In the genomic region with DNA sequence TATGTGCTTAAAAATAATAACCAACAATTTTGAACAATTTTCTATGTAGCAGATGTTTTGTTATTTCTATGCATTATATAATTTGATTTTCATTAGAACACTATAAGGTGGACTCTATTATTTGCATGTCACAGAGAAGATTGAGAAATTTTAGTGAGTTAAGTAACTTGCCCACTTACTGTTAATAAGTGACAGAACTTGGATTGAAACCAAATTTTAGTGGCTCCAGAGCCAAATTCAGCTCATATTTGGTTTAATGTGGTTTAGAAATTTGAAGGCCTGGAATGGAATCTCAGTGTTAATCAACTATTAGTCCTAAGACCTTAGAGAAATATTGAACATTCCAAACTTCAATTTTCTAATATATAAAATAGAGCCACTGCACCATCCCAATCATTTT, we compare ENCODE assay signal across 1 cellular context.
TF ChIP-seq lines count a peak whose summit lies in the region.

No MANE protein-coding gene starts in this region.

TF ChIP-seq in HepG2, 621 proteins besides CTCF, POLR2A, EP300 and RAD21 (continued from another document and continues in another):
- TF ChIP-seq ZNF451 (CRISPR knock-in tag; IDR thresholded peaks at IDR 0.05) (no peak), NFE2 (CRISPR knock-in tag; IDR thresholded peaks at IDR 0.05) (no peak), ZNF839 (CRISPR knock-in tag; IDR thresholded peaks at IDR 0.05; ENCODE audit: borderline replicate concordance) (no peak), ZNF546 (CRISPR knock-in tag; conservative IDR thresholded peaks at IDR 0.05) (no peak), ZSCAN12 (CRISPR knock-in tag; IDR thresholded peaks at IDR 0.05) (no peak), MTF2 (CRISPR knock-in tag; IDR thresholded peaks at IDR 0.05; ENCODE audit: borderline replicate concordance) (no peak), ETV6 (CRISPR knock-in tag; conservative IDR thresholded peaks at IDR 0.05) (no peak), ZNF724P (CRISPR knock-in tag; IDR thresholded peaks at IDR 0.05; ENCODE audit: borderline replicate concordance) (no peak), ZNF430 (CRISPR knock-in tag; IDR thresholded peaks at IDR 0.05) (no peak), HMG20A (CRISPR knock-in tag; IDR thresholded peaks at IDR 0.05; ENCODE audit: borderline replicate concordance) (peak; percentile 70; the same call in 1 of the 2 replicates), ZNF607 (CRISPR knock-in tag; IDR thresholded peaks at IDR 0.05; ENCODE audit: borderline replicate concordance) (no peak), NR2C2 (CRISPR knock-in tag; IDR thresholded peaks at IDR 0.05; ENCODE audit: borderline replicate concordance) (no peak), TCF7 (IDR thresholded peaks at IDR 0.05; ENCODE audit: low read depth) (peak; percentile 19; the same call in 1 of the 2 replicates), NBN (conservative IDR thresholded peaks at IDR 0.05) (no peak), ZFX (CRISPR knock-in tag; IDR thresholded peaks at IDR 0.05; ENCODE audit: low read depth) (no peak), SATB2 (CRISPR knock-in tag; IDR thresholded peaks at IDR 0.05) (no peak; the same call in 1 of the 2 replicates), ZNF547 (CRISPR knock-in tag; IDR thresholded peaks at IDR 0.05) (no peak), TBX2 (CRISPR knock-in tag; IDR thresholded peaks at IDR 0.05; ENCODE audit: borderline replicate concordance) (no peak), ONECUT2 (CRISPR knock-in tag; IDR thresholded peaks at IDR 0.05) (no peak), GPN1 (CRISPR knock-in tag; IDR thresholded peaks at IDR 0.05; ENCODE audit: borderline replicate concordance) (no peak), FOXA3 (CRISPR knock-in tag; IDR thresholded peaks at IDR 0.05) (peak; percentile 68), ZNF660 (CRISPR knock-in tag; IDR thresholded peaks at IDR 0.05; ENCODE audit: borderline replicate concordance, low read depth) (no peak), KMT2A (CRISPR knock-in tag; IDR thresholded peaks at IDR 0.05) (no peak), ASH2L (IDR thresholded peaks at IDR 0.05; ENCODE audit: insufficient read length, low read depth, low read length) (peak; percentile 42), NFATC3 (CRISPR knock-in tag; IDR thresholded peaks at IDR 0.05) (no peak), U2AF2 (IDR thresholded peaks at IDR 0.05; ENCODE audit: low read depth, low read length) (no peak), NFIC (IDR thresholded peaks at IDR 0.05; ENCODE audit: low read length) (peak; percentile 89), ZNF256 (CRISPR knock-in tag; conservative IDR thresholded peaks at IDR 0.05) (no peak)
- TF ChIP-seq, protein P1, sequence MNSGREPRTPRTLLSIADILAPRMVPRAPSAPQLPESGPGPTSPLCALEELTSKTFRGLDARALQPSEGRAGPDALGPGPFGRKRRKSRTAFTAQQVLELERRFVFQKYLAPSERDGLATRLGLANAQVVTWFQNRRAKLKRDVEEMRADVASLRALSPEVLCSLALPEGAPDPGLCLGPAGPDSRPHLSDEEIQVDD (CRISPR knock-in tag; IDR thresholded peaks at IDR 0.05; ENCODE audit: borderline replicate concordance): no peak
- TF ChIP-seq, protein P2, sequence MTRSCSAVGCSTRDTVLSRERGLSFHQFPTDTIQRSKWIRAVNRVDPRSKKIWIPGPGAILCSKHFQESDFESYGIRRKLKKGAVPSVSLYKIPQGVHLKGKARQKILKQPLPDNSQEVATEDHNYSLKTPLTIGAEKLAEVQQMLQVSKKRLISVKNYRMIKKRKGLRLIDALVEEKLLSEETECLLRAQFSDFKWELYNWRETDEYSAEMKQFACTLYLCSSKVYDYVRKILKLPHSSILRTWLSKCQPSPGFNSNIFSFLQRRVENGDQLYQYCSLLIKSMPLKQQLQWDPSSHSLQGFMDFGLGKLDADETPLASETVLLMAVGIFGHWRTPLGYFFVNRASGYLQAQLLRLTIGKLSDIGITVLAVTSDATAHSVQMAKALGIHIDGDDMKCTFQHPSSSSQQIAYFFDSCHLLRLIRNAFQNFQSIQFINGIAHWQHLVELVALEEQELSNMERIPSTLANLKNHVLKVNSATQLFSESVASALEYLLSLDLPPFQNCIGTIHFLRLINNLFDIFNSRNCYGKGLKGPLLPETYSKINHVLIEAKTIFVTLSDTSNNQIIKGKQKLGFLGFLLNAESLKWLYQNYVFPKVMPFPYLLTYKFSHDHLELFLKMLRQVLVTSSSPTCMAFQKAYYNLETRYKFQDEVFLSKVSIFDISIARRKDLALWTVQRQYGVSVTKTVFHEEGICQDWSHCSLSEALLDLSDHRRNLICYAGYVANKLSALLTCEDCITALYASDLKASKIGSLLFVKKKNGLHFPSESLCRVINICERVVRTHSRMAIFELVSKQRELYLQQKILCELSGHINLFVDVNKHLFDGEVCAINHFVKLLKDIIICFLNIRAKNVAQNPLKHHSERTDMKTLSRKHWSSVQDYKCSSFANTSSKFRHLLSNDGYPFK (CRISPR knock-in tag; IDR thresholded peaks at IDR 0.05; ENCODE audit: borderline replicate concordance): no peak
- TF ChIP-seq, protein P3, sequence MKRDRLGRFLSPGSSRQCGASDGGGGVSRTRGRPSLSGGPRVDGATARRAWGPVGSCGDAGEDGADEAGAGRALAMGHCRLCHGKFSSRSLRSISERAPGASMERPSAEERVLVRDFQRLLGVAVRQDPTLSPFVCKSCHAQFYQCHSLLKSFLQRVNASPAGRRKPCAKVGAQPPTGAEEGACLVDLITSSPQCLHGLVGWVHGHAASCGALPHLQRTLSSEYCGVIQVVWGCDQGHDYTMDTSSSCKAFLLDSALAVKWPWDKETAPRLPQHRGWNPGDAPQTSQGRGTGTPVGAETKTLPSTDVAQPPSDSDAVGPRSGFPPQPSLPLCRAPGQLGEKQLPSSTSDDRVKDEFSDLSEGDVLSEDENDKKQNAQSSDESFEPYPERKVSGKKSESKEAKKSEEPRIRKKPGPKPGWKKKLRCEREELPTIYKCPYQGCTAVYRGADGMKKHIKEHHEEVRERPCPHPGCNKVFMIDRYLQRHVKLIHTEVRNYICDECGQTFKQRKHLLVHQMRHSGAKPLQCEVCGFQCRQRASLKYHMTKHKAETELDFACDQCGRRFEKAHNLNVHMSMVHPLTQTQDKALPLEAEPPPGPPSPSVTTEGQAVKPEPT (CRISPR knock-in tag; IDR thresholded peaks at IDR 0.05; ENCODE audit: low read depth): no peak
- TF ChIP-seq, protein P4, sequence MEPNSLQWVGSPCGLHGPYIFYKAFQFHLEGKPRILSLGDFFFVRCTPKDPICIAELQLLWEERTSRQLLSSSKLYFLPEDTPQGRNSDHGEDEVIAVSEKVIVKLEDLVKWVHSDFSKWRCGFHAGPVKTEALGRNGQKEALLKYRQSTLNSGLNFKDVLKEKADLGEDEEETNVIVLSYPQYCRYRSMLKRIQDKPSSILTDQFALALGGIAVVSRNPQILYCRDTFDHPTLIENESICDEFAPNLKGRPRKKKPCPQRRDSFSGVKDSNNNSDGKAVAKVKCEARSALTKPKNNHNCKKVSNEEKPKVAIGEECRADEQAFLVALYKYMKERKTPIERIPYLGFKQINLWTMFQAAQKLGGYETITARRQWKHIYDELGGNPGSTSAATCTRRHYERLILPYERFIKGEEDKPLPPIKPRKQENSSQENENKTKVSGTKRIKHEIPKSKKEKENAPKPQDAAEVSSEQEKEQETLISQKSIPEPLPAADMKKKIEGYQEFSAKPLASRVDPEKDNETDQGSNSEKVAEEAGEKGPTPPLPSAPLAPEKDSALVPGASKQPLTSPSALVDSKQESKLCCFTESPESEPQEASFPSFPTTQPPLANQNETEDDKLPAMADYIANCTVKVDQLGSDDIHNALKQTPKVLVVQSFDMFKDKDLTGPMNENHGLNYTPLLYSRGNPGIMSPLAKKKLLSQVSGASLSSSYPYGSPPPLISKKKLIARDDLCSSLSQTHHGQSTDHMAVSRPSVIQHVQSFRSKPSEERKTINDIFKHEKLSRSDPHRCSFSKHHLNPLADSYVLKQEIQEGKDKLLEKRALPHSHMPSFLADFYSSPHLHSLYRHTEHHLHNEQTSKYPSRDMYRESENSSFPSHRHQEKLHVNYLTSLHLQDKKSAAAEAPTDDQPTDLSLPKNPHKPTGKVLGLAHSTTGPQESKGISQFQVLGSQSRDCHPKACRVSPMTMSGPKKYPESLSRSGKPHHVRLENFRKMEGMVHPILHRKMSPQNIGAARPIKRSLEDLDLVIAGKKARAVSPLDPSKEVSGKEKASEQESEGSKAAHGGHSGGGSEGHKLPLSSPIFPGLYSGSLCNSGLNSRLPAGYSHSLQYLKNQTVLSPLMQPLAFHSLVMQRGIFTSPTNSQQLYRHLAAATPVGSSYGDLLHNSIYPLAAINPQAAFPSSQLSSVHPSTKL (CRISPR knock-in tag; IDR thresholded peaks at IDR 0.05): peak; percentile 91
- TF ChIP-seq, protein P5, sequence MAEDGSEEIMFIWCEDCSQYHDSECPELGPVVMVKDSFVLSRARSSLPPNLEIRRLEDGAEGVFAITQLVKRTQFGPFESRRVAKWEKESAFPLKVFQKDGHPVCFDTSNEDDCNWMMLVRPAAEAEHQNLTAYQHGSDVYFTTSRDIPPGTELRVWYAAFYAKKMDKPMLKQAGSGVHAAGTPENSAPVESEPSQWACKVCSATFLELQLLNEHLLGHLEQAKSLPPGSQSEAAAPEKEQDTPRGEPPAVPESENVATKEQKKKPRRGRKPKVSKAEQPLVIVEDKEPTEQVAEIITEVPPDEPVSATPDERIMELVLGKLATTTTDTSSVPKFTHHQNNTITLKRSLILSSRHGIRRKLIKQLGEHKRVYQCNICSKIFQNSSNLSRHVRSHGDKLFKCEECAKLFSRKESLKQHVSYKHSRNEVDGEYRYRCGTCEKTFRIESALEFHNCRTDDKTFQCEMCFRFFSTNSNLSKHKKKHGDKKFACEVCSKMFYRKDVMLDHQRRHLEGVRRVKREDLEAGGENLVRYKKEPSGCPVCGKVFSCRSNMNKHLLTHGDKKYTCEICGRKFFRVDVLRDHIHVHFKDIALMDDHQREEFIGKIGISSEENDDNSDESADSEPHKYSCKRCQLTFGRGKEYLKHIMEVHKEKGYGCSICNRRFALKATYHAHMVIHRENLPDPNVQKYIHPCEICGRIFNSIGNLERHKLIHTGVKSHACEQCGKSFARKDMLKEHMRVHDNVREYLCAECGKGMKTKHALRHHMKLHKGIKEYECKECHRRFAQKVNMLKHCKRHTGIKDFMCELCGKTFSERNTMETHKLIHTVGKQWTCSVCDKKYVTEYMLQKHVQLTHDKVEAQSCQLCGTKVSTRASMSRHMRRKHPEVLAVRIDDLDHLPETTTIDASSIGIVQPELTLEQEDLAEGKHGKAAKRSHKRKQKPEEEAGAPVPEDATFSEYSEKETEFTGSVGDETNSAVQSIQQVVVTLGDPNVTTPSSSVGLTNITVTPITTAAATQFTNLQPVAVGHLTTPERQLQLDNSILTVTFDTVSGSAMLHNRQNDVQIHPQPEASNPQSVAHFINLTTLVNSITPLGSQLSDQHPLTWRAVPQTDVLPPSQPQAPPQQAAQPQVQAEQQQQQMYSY (CRISPR knock-in tag; IDR thresholded peaks at IDR 0.05): no peak
- TF ChIP-seq, protein P6, sequence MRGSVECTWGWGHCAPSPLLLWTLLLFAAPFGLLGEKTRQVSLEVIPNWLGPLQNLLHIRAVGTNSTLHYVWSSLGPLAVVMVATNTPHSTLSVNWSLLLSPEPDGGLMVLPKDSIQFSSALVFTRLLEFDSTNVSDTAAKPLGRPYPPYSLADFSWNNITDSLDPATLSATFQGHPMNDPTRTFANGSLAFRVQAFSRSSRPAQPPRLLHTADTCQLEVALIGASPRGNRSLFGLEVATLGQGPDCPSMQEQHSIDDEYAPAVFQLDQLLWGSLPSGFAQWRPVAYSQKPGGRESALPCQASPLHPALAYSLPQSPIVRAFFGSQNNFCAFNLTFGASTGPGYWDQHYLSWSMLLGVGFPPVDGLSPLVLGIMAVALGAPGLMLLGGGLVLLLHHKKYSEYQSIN (CRISPR knock-in tag; IDR thresholded peaks at IDR 0.05; ENCODE audit: borderline replicate concordance): no peak
- TF ChIP-seq, protein P7, sequence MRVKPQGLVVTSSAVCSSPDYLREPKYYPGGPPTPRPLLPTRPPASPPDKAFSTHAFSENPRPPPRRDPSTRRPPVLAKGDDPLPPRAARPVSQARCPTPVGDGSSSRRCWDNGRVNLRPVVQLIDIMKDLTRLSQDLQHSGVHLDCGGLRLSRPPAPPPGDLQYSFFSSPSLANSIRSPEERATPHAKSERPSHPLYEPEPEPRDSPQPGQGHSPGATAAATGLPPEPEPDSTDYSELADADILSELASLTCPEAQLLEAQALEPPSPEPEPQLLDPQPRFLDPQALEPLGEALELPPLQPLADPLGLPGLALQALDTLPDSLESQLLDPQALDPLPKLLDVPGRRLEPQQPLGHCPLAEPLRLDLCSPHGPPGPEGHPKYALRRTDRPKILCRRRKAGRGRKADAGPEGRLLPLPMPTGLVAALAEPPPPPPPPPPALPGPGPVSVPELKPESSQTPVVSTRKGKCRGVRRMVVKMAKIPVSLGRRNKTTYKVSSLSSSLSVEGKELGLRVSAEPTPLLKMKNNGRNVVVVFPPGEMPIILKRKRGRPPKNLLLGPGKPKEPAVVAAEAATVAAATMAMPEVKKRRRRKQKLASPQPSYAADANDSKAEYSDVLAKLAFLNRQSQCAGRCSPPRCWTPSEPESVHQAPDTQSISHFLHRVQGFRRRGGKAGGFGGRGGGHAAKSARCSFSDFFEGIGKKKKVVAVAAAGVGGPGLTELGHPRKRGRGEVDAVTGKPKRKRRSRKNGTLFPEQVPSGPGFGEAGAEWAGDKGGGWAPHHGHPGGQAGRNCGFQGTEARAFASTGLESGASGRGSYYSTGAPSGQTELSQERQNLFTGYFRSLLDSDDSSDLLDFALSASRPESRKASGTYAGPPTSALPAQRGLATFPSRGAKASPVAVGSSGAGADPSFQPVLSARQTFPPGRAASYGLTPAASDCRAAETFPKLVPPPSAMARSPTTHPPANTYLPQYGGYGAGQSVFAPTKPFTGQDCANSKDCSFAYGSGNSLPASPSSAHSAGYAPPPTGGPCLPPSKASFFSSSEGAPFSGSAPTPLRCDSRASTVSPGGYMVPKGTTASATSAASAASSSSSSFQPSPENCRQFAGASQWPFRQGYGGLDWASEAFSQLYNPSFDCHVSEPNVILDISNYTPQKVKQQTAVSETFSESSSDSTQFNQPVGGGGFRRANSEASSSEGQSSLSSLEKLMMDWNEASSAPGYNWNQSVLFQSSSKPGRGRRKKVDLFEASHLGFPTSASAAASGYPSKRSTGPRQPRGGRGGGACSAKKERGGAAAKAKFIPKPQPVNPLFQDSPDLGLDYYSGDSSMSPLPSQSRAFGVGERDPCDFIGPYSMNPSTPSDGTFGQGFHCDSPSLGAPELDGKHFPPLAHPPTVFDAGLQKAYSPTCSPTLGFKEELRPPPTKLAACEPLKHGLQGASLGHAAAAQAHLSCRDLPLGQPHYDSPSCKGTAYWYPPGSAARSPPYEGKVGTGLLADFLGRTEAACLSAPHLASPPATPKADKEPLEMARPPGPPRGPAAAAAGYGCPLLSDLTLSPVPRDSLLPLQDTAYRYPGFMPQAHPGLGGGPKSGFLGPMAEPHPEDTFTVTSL (CRISPR knock-in tag; IDR thresholded peaks at IDR 0.05; ENCODE audit: borderline replicate concordance): peak; percentile 56; the same call in 1 of the 2 replicates
- TF ChIP-seq, protein P8, sequence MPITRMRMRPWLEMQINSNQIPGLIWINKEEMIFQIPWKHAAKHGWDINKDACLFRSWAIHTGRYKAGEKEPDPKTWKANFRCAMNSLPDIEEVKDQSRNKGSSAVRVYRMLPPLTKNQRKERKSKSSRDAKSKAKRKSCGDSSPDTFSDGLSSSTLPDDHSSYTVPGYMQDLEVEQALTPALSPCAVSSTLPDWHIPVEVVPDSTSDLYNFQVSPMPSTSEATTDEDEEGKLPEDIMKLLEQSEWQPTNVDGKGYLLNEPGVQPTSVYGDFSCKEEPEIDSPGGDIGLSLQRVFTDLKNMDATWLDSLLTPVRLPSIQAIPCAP (CRISPR knock-in tag; IDR thresholded peaks at IDR 0.05; ENCODE audit: low read depth): no peak
- TF ChIP-seq, protein P9, sequence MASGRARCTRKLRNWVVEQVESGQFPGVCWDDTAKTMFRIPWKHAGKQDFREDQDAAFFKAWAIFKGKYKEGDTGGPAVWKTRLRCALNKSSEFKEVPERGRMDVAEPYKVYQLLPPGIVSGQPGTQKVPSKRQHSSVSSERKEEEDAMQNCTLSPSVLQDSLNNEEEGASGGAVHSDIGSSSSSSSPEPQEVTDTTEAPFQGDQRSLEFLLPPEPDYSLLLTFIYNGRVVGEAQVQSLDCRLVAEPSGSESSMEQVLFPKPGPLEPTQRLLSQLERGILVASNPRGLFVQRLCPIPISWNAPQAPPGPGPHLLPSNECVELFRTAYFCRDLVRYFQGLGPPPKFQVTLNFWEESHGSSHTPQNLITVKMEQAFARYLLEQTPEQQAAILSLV (CRISPR knock-in tag; IDR thresholded peaks at IDR 0.05; ENCODE audit: borderline replicate concordance): no peak
